Comparison of ENCODE assay signal across 2 cellular contexts in genomic region chr22:32577591-32577990, GRCh38.
TF ChIP-seq lines count a peak whose summit lies in the region.

No MANE protein-coding gene starts in this region.

TF ChIP-seq in IMR-90, 13 proteins besides CTCF, POLR2A, EP300 and RAD21:
- TF ChIP-seq MXI1 (IDR thresholded peaks at IDR 0.05; ENCODE audit: borderline replicate concordance, low read depth, low read length) (no peak), USF2 (IDR thresholded peaks at IDR 0.05; ENCODE audit: low read depth, low read length) (no peak), MAFK (IDR thresholded peaks at IDR 0.05; ENCODE audit: low read depth, low read length) (no peak), BHLHE40 (IDR thresholded peaks at IDR 0.05; ENCODE audit: low read depth, low read length) (no peak), CHD1 (IDR thresholded peaks at IDR 0.05; ENCODE audit: low read depth, low read length) (no peak), CEBPB (IDR thresholded peaks at IDR 0.05; ENCODE audit: low read depth, low read length) (no peak), RCOR1 (IDR thresholded peaks at IDR 0.05; ENCODE audit: insufficient replicate concordance, low read length) (no peak), FOS (IDR thresholded peaks at IDR 0.05; ENCODE audit: low read depth, low read length) (no peak)

TF ChIP-seq in H1, 55 proteins besides CTCF, POLR2A, EP300 and RAD21:
- no peak for TF ChIP-seq CHD1 (IDR thresholded peaks at IDR 0.05; ENCODE audit: low read depth, low read length)
- TF ChIP-seq NRF1 (IDR thresholded peaks at IDR 0.05; ENCODE audit: low read depth, low read length), result no peak
- no peak for TF ChIP-seq USF2 (IDR thresholded peaks at IDR 0.05; ENCODE audit: low read length)
- no peak for TF ChIP-seq TBP (IDR thresholded peaks at IDR 0.05; ENCODE audit: low read depth, low read length)
- TF ChIP-seq CBX8 (IDR thresholded peaks at IDR 0.05; ENCODE audit: borderline replicate concordance, low read depth, low read length), result no peak
